20 cellular contexts compared by ENCODE assay signal in the genomic region with DNA sequence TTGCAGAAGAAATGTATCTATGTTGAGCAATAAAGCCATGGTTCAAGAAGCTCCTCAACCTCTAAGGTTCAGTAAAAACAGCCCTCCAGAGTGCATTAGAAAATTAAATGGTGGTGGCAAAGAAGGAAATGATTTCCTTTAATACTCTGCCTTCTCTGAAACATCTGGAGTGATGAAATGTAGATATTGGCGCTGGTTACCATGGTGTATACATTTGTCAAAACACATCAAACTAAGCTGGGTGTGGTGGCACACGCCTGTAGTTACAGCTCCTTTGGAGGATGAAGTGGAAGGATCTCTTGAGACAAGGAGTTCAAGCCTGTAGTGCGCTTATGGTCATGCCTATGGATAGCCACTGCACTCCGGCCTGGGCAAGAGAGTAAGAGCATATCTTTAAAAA. TPM values are rescaled to one million over a fixed set of nuclear protein-coding genes. Genes with fewer than 3 reads are reported as not detected.
DNase-seq lines count a peak whose midpoint lies in the region; ATAC-seq, FAIRE-seq and TF ChIP-seq lines count a peak whose summit lies in the region.
"Had no signal": no experiment of that assay in that cellular context is flagged by ENCODE, and none has a peak within 500 bp of the region (broad histone marks: within the 10 kb centered on the region; RNA-seq: fewer than 3 reads in every experiment).

No MANE protein-coding gene starts in this region.

- intact Hi-C loops in pancreas (cut with DNase I): no loop called here

- dilution Hi-C loops in keratinocyte (cut with MboI; ENCODE audit: extremely low pct_ligation_motif_present, low sequenced_read_pairs): no loop called here

- no peaks in the 10 kb centered on the region for H3K36me3 Mint-ChIP-seq in GM23338 (ENCODE audit: low read depth)
- H3K36me3 Mint-ChIP-seq in stimulated activated effector memory CD8-positive, alpha-beta T cell treated with anti-CD3 and anti-CD28 coated beads, Interleukin-12 subunit alpha, Interleukin-12 subunit beta, amount 100 ng/mL, for 72 hours: no peaks in the 10 kb centered on the region

- ATAC-seq in GM23338 (no peak), esophagus mucosa (peak; percentile 89), pancreas (no peak)
- ATAC-seq in stimulated activated effector memory CD8-positive, alpha-beta T cell treated with anti-CD3 and anti-CD28 coated beads, Interleukin-12 subunit alpha, Interleukin-12 subunit beta, amount 100 ng/mL, for 72 hours: no peak
- ATAC-seq: PC-3 had no signal

- WGBS in pancreas, 2 donors: 85 to 88% methylated on average over 4 of the region's 4 CpGs
- WGBS in smooth muscle cell (ENCODE audit: low lambda C conversion rate): over 99% methylated on average over 4 of the region's 4 CpGs

- H3K4me3 Mint-ChIP-seq in GM23338: no peak overlapping the region
- no peak overlapping the region for H3K4me3 Mint-ChIP-seq in stimulated activated effector memory CD8-positive, alpha-beta T cell treated with anti-CD3 and anti-CD28 coated beads, Interleukin-12 subunit alpha, Interleukin-12 subunit beta, amount 100 ng/mL, for 72 hours

- H3K9ac ChIP-seq in keratinocyte (ENCODE audit: control insufficient read depth, extremely low read depth, insufficient read depth, low read length) (no peak overlapping the region), smooth muscle cell (ENCODE audit: low read depth) (no peak overlapping the region)
- H3K9ac ChIP-seq: SK-N-SH had no signal

- TF ChIP-seq CTCF in GM23338 (conservative IDR thresholded peaks at IDR 0.05; ENCODE audit: low read depth in 2 of 2) (no peak), keratinocyte (optimal IDR thresholded peaks at IDR 0.05 in 1 of 3, IDR thresholded peaks at IDR 0.05 in 1 of 3, conservative IDR thresholded peaks at IDR 0.05 in 1 of 3; ENCODE audit: extremely low read depth in 1 of 3, insufficient read depth in 2 of 3, low read length in 3 of 3) (no peak), pancreas (IDR thresholded peaks at IDR 0.05) (no peak), smooth muscle cell (IDR thresholded peaks at IDR 0.05; ENCODE audit: borderline replicate concordance, insufficient read depth, poor library complexity, severe bottlenecking) (no peak)

- FAIRE-seq in keratinocyte (lab: Jason Lieb, UNC) (peak; percentile 5), pancreas (lab: Jason Lieb, UNC) (no peak)

- H3K9me3 ChIP-seq in keratinocyte (ENCODE audit: control insufficient read depth, low read depth, low read length): no peaks in the 10 kb centered on the region
- no peaks in the 10 kb centered on the region for H3K9me3 ChIP-seq in pancreas
- no peaks in the 10 kb centered on the region for H3K9me3 ChIP-seq in smooth muscle cell (replicated peaks; ENCODE audit: low read depth)
- H3K9me3 ChIP-seq: SK-N-SH had no signal

- no peak overlapping the region for H2AFZ ChIP-seq in GM23338
- no peak overlapping the region for H2AFZ ChIP-seq in keratinocyte (ENCODE audit: control insufficient read depth, low read length)
- no peak overlapping the region for H2AFZ ChIP-seq in smooth muscle cell (ENCODE audit: low read depth)

- H3K4me3 ChIP-seq in GM23338 (no peak overlapping the region), keratinocyte (ENCODE audit: control insufficient read depth in 2 of 3, extremely low read depth in 1 of 3, insufficient read depth in 2 of 3, low read depth in 1 of 3, low read length in 3 of 3) (no peak overlapping the region), pancreas (no peak overlapping the region), smooth muscle cell (no peak overlapping the region)

- H3K4me1 Mint-ChIP-seq in GM23338: peaks cover 2% of the 10 kb centered on the region; the same call in 1 of the 3 replicates
- no peaks in the 10 kb centered on the region for H3K4me1 Mint-ChIP-seq in stimulated activated effector memory CD8-positive, alpha-beta T cell treated with anti-CD3 and anti-CD28 coated beads, Interleukin-12 subunit alpha, Interleukin-12 subunit beta, amount 100 ng/mL, for 72 hours

- no peak overlapping the region for H3K27ac Mint-ChIP-seq in GM23338
- no peak overlapping the region for H3K27ac Mint-ChIP-seq in stimulated activated effector memory CD8-positive, alpha-beta T cell treated with anti-CD3 and anti-CD28 coated beads, Interleukin-12 subunit alpha, Interleukin-12 subunit beta, amount 100 ng/mL, for 72 hours

- H3K27ac ChIP-seq in GM23338 (ENCODE audit: low read depth) (no peak overlapping the region), keratinocyte (ENCODE audit: control insufficient read depth, insufficient read depth, low read length) (no peak overlapping the region), pancreas (no peak overlapping the region), smooth muscle cell (ENCODE audit: low read depth) (no peak overlapping the region)

- H3K9me1 ChIP-seq in keratinocyte (ENCODE audit: control insufficient read depth, extremely low read depth, insufficient read depth, low read length): no peaks in the 10 kb centered on the region

- no peaks in the 10 kb centered on the region for H3K9me3 Mint-ChIP-seq in GM23338
- H3K9me3 Mint-ChIP-seq in stimulated activated effector memory CD8-positive, alpha-beta T cell treated with anti-CD3 and anti-CD28 coated beads, Interleukin-12 subunit alpha, Interleukin-12 subunit beta, amount 100 ng/mL, for 72 hours: no peaks in the 10 kb centered on the region

- H3K27me3 Mint-ChIP-seq in GM23338 (ENCODE audit: insufficient read depth, low read depth, poor library complexity): no peaks in the 10 kb centered on the region

- H4K20me1 ChIP-seq in GM23338 (replicated peaks; ENCODE audit: insufficient read depth): no peaks in the 10 kb centered on the region
- no peaks in the 10 kb centered on the region for H4K20me1 ChIP-seq in keratinocyte (ENCODE audit: control insufficient read depth, extremely low read depth, insufficient read depth, low read length)
- H4K20me1 ChIP-seq in smooth muscle cell (ENCODE audit: low read depth): no peaks in the 10 kb centered on the region

- H3K79me2 ChIP-seq in GM23338 (replicated peaks; ENCODE audit: insufficient read depth) (no peaks in the 10 kb centered on the region), keratinocyte (ENCODE audit: control insufficient read depth, insufficient read depth, low read length) (peaks cover 6% of the 10 kb centered on the region), smooth muscle cell (ENCODE audit: low read depth) (no peaks in the 10 kb centered on the region)

- H3K9me2 ChIP-seq in GM23338 (ENCODE audit: insufficient read depth): no peaks in the 10 kb centered on the region
- H3K9me2 ChIP-seq: SK-N-SH had no signal

- H3K36me3 ChIP-seq in GM23338 (ENCODE audit: insufficient read depth) (no peaks in the 10 kb centered on the region), keratinocyte (ENCODE audit: control insufficient read depth in 2 of 2, extremely low read depth in 1 of 2, insufficient read depth in 2 of 2, low read length in 2 of 2) (peaks cover 3 to 17% of the 10 kb centered on the region in 2 experiments), pancreas (no peaks in the 10 kb centered on the region), smooth muscle cell (ENCODE audit: low read depth) (peaks cover 4% of the 10 kb centered on the region)

- H3K4me1 ChIP-seq in GM23338 (ENCODE audit: insufficient read depth) (no peaks in the 10 kb centered on the region), keratinocyte (ENCODE audit: control insufficient read depth, extremely low read depth, insufficient read depth, low read length) (peaks cover 19% of the 10 kb centered on the region), pancreas (no peaks in the 10 kb centered on the region), smooth muscle cell (ENCODE audit: low read depth) (no peaks in the 10 kb centered on the region)

- H3K4me2 ChIP-seq in GM23338 (no peak overlapping the region), keratinocyte (ENCODE audit: control insufficient read depth, extremely low read depth, insufficient read depth, low read depth, low read length) (no peak overlapping the region), smooth muscle cell (no peak overlapping the region)
- H3K4me2 ChIP-seq: SK-N-SH had no signal

- no peaks in the 10 kb centered on the region for H3K27me3 ChIP-seq in GM23338 (ENCODE audit: insufficient read depth)
- H3K27me3 ChIP-seq in keratinocyte (ENCODE audit: control insufficient read depth, extremely low read depth, insufficient read depth, low read length): no peaks in the 10 kb centered on the region
- H3K27me3 ChIP-seq in pancreas: no peaks in the 10 kb centered on the region
- no peaks in the 10 kb centered on the region for H3K27me3 ChIP-seq in smooth muscle cell (ENCODE audit: low read depth)

- peak; percentile 9 for DNase-seq in GM23338 (ENCODE audit: low spot score)
- DNase-seq in NCI-H69 (lab: John Stamatoyannopoulos, UW): peak; percentile 0
- DNase-seq in keratinocyte (ENCODE audit: low read depth, low spot score): no peak
- DNase-seq in pancreas: no peak
- DNase-seq in stimulated activated effector memory CD8-positive, alpha-beta T cell treated with anti-CD3 and anti-CD28 coated beads, Interleukin-12 subunit alpha, Interleukin-12 subunit beta, amount 100 ng/mL, for 72 hours (ENCODE audit: low spot score in 2 of 2): no peak
- DNase-seq in smooth muscle cell (lab: John Stamatoyannopoulos, UW; ENCODE audit: unreplicated experiment): no peak
- DNase-seq in NCI-H2196 treated with DMSO at 0.1 percent for 48 hours (lab: John Stamatoyannopoulos, UW; ENCODE audit: unreplicated experiment): no peak
- DNase-seq: ACHN, DMS 273 treated with DMSO at 0.1 percent for 48 hours, EL, H7, IMR-90, NCI-H1436, NCI-H2081 treated with DMSO at 0.1 percent for 48 hours, NCI-H345, NCI-H748 treated with DMSO at 0.1 percent for 48 hours, PC-3, SK-N-SH had no signal

- no peaks in the 10 kb centered on the region for H3F3A ChIP-seq in GM23338 (replicated peaks; ENCODE audit: low read depth)
- H3F3A ChIP-seq in smooth muscle cell (ENCODE audit: low read depth): no peaks in the 10 kb centered on the region

RNA-seq across cellular contexts. Expression of gene CAPNS2, which starts 6.0 kb away (rescaled TPM):
- total RNA-seq in GM23338 (2014; rRNA removed; shearing (Covaris generic)): 0.27 and 0.83 TPM in 2 replicates
- polyA plus RNA-seq in GM23338 (2016; fragmentation: Nextera tagmentation; extraction: Ambion mirVana) (not detected in 2 replicates), keratinocyte (39.4 to 82.8 TPM (median 70.5 TPM) in 3 replicates), pancreas (not detected), smooth muscle cell (3.0 and 5.5 TPM in 2 replicates)
- total RNA-seq in esophagus mucosa (28.0 TPM), pancreas (under 1 TPM in 2 of 6 donors, not detected in 4; 0.19 to 0.32 TPM), smooth muscle cell (8.3 and 10.4 TPM in 2 replicates)
- 194 TPM for polyA plus RNA-seq in keratinocyte (2011; ENCODE audit: low read depth)
- 61.1 and 89.4 TPM in 2 replicates for polyA plus RNA-seq in keratinocyte (2011; cell fraction: cytosol; rRNA removed)
- 91.4 and 118 TPM in 2 replicates for polyA plus RNA-seq in keratinocyte (2011; cell fraction: nucleus; rRNA removed)
- 30.0 and 146 TPM in 2 replicates for polyA plus RNA-seq in keratinocyte (2012; ENCODE audit: low replicate concordance)
- 0.95 to 36.4 TPM (median 32.8 TPM) in 3 replicates for polyA minus RNA-seq in keratinocyte
- polyA minus RNA-seq in keratinocyte (2011; cell fraction: cytosol; rRNA and poly(A)+ RNA removed): 17.6 TPM
- polyA minus RNA-seq in keratinocyte (2011; cell fraction: nucleus; rRNA and poly(A)+ RNA removed): 15.3 and 31.8 TPM in 2 replicates
- polyA plus RNA-seq: BJ had no signal

Comparison
In these comparisons a context has a peak if more than half of its experiments do, and no peak if none do; other contexts are left out.
1. DNase-seq: peak in GM23338 (single experiment) and NCI-H69 (single experiment); none in keratinocyte (single experiment), pancreas (0 of 6), stimulated activated effector memory CD8-positive, alpha-beta T cell treated with anti-CD3 and anti-CD28 coated beads, Interleukin-12 subunit alpha, Interleukin-12 subunit beta, amount 100 ng/mL, for 72 hours (0 of 2), smooth muscle cell (single experiment) and NCI-H2196 treated with DMSO at 0.1 percent for 48 hours (single experiment).